In the genomic region with DNA sequence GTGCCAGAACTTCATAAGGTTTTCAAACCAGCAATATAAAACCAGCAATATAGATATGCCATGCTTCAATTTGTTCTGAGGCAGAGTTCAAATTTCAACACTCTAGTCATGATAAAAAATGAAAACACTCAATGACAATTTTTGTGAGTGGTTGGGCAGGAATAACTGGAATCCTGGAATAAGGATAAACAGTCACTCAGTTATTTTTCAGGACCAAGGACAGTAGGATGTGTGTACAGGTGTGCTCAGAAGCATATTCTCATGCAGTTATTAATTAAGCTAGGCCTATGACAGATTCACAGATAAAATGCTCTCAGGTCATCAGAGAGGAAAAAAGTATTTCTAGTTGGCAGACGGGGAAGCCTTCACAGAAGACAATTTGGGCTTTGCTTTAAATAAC, we compare ENCODE assay signal across 1 cellular context.
A peak's percentile ranks its signal among the peaks of the same experiment; 100 is the strongest.
TF ChIP-seq lines count a peak whose summit lies in the region.

No MANE protein-coding gene starts in this region.

TF ChIP-seq in HepG2, 621 proteins besides CTCF, POLR2A, EP300 and RAD21 (continued from another document):
- TF ChIP-seq MIER2 (CRISPR knock-in tag; IDR thresholded peaks at IDR 0.05), result 0 out of 2 replicates have a peak, but pooled peaks have one; percentile 32
